In genomic region chr21:41507521-41508414, GRCh38 we compare ENCODE assay signal across 12 cellular contexts. TPM values are rescaled to one million over a fixed set of nuclear protein-coding genes. Genes with fewer than 3 reads are reported as not detected.
A peak's percentile ranks its signal among the peaks of the same experiment; 100 is the strongest.
DNase-seq lines count a peak whose midpoint lies in the region; ATAC-seq lines count a peak whose summit lies in the region.
"Had no signal": no experiment of that assay in that cellular context is flagged by ENCODE, and none has a peak within 500 bp of the region (broad histone marks: within the 10 kb centered on the region; RNA-seq: fewer than 3 reads in every experiment).

TMPRSS2 (minus strand) TSS chr21:41508158; CDS start chr21:41498133, 10,025 bp downstream.

- intact Hi-C loops in Right ventricle myocardium superior (cut with DNase I) (no loop called here), Right ventricle myocardium inferior (cut with DNase I) (no loop called here), aorta (cut with DNase I) (no loop called here)

- H3K27me3 ChIP-seq in aorta (ENCODE audit: control insufficient read depth in 1 of 2, insufficient read depth in 2 of 2, low read length in 1 of 2): no peaks in the 10 kb centered on the region

- H3K4me1 ChIP-seq in aorta (ENCODE audit: control insufficient read depth in 1 of 2, insufficient read depth in 2 of 2, low read length in 2 of 2): no peaks in the 10 kb centered on the region

- H3K4me3 ChIP-seq in aorta (ENCODE audit: low read length in 2 of 2): no peak within 1 kb of the TSS

- no peaks in the 10 kb centered on the region for H3K9me3 ChIP-seq in aorta (ENCODE audit: control insufficient read depth, low read length)

- no peaks in the 10 kb centered on the region for H3K36me3 ChIP-seq in aorta (ENCODE audit: control insufficient read depth in 1 of 2, insufficient read depth in 2 of 2, low read length in 1 of 2)

- no peak within 1 kb of the TSS for H3K27ac ChIP-seq in aorta (ENCODE audit: low read depth in 1 of 2, low read length in 2 of 2)

- ATAC-seq in Right ventricle myocardium superior (ENCODE audit: poor library complexity) (peak; percentile 58), Right ventricle myocardium inferior (no peak), esophagus mucosa (peak; percentile 72), aorta (ENCODE audit: low FRiP score) (peak; percentile 8), HG02642 (IDR thresholded peaks at IDR 0.05; ENCODE audit: poor library complexity, unreplicated experiment) (no peak)

- WGBS in aorta, 2 donors: 1% methylated on average over 41 to 85 of the region's 85 CpGs

- DNase-seq in Right ventricle myocardium superior (no peak), Right ventricle myocardium inferior (ENCODE audit: missing footprints) (no peak), mucosa of gallbladder (ENCODE audit: low spot score) (peak; percentile 82), aorta (no peak), SKM-1 treated with dmso at 0.1 percent for 144 hours (lab: John Stamatoyannopoulos, UW; ENCODE audit: unreplicated experiment) (no peak)
- no peak for DNase-seq in activated CD4-positive, alpha-beta T cell treated with anti-CD3 and anti-CD28 coated beads for 1 hour
- DNase-seq: activated CD8-positive, alpha-beta memory T cell treated with anti-CD3 and anti-CD28 coated beads for 24 hours; HFFc6; midbrain had no signal

RNA-seq across cellular contexts. Expression of gene TMPRSS2, which starts in this region (rescaled TPM):
- not detected for total RNA-seq in Right ventricle myocardium superior
- not detected for total RNA-seq in Right ventricle myocardium inferior
- 41.6 TPM for total RNA-seq in esophagus mucosa
- 147 TPM for total RNA-seq in mucosa of gallbladder
- not detected for total RNA-seq in aorta
- 10 to 100 TPM in 1 of 2 donors, under 1 TPM in 1; 0.10 to 10.4 TPM for polyA plus RNA-seq in aorta
- total RNA-seq: HFFc6 had no signal
- polyA plus RNA-seq: IgD-negative memory B cell had no signal

Comparison
In these comparisons a context has a peak if more than half of its experiments do, and no peak if none do; other contexts are left out.
1. RNA of gene TMPRSS2 (total RNA-seq): 147 TPM in mucosa of gallbladder (single experiment) and 41.6 TPM in esophagus mucosa (single experiment); not detected in aorta, not detected in Right ventricle myocardium superior (single experiment) and not detected in Right ventricle myocardium inferior (single experiment); every median in the first group is over 10 times any median in the second.
2. Peak in ATAC-seq in Right ventricle myocardium superior; RNA of the gene not detected or under 1 TPM.
3. ATAC-seq: peak in esophagus mucosa (single experiment) and aorta (single experiment); none in Right ventricle myocardium inferior (single experiment) and HG02642 (single experiment).